22 cellular contexts compared by ENCODE assay signal in genomic region chr17:17345686-17346427, GRCh38. TPM values are rescaled to one million over a fixed set of nuclear protein-coding genes. Genes with fewer than 3 reads are reported as not detected.
DNase-seq lines count a peak whose midpoint lies in the region; ATAC-seq, FAIRE-seq and TF ChIP-seq lines count a peak whose summit lies in the region.
"Had no signal": no experiment of that assay in that cellular context is flagged by ENCODE, and none has a peak within 500 bp of the region (broad histone marks: within the 10 kb centered on the region; RNA-seq: fewer than 3 reads in every experiment).

No MANE protein-coding gene starts in this region.

- no peaks in the 10 kb centered on the region for H3K79me1 ChIP-seq in H9 (ENCODE audit: insufficient read depth, low read depth, low read length, poor library complexity, severe bottlenecking)

- H2AFZ ChIP-seq in H9 (ENCODE audit: low read length), result no peak overlapping the region

- H3K36me3 Mint-ChIP-seq in H9 (ENCODE audit: insufficient read depth in 1 of 3, low read depth in 3 of 3), result no peaks in the 10 kb centered on the region

- no peak overlapping the region for H4K8ac ChIP-seq in H9 (replicated peaks; ENCODE audit: insufficient read length, low read depth, low read length)

- peak overlapping the region in 1 of 3 experiments; percentile 27; a peak in 1 of 7 replicates for H3K27ac Mint-ChIP-seq in H9
- H3K27ac Mint-ChIP-seq: B cell; CD4-positive, alpha-beta T cell had no signal

- H4K20me1 ChIP-seq in H9 (ENCODE audit: control insufficient read depth, insufficient read depth, insufficient read length), result peaks cover 3% of the 10 kb centered on the region

- no peak overlapping the region for H3K4me3 ChIP-seq in right lobe of liver
- H3K4me3 ChIP-seq in gastrocnemius medialis, result no peak overlapping the region
- H3K4me3 ChIP-seq: MG63, Peyer's patch had no signal

- no peak overlapping the region for H2BK12ac ChIP-seq in H9 (ENCODE audit: insufficient read length, low read depth, low read length)

- no peak overlapping the region for H3K9ac ChIP-seq in H9 (ENCODE audit: extremely low read depth, insufficient read length, low read length)

- no peaks in the 10 kb centered on the region for H3K27me3 Mint-ChIP-seq in H9 (ENCODE audit: low read depth)
- H3K27me3 Mint-ChIP-seq: B cell; CD4-positive, alpha-beta T cell had no signal

- no peak overlapping the region for H3K23ac ChIP-seq in H9 (ENCODE audit: insufficient read length, low read depth, low read length)

- H3K4me1 ChIP-seq in right lobe of liver, result peaks cover 0 to 5% (median 0%) of the 10 kb centered on the region in 4 donors
- H3K4me1 ChIP-seq in gastrocnemius medialis, result peaks cover 0 to 9% of the 10 kb centered on the region in 2 donors
- no peaks in the 10 kb centered on the region for H3K4me1 ChIP-seq in H9 (ENCODE audit: insufficient read depth, low read length)
- H3K4me1 ChIP-seq: Peyer's patch had no signal

- H3K23me2 ChIP-seq in H9 (ENCODE audit: insufficient read length, low read depth, low read length, poor library complexity, severe bottlenecking), result no peaks in the 10 kb centered on the region

- no peak overlapping the region for H3T11ph ChIP-seq in H9 (ENCODE audit: low read length)

- H4K5ac ChIP-seq in H9 (ENCODE audit: insufficient read length, low read depth, low read length), result no peak overlapping the region

- no peak overlapping the region for H4K91ac ChIP-seq in H9 (ENCODE audit: insufficient read length, low read depth, low read length)

- H2BK5ac ChIP-seq in H9 (ENCODE audit: insufficient read length, low read length), result no peak overlapping the region

- WGBS in right lobe of liver (ENCODE audit: insufficient coverage, low coverage, low lambda C conversion rate, missing lambda C conversion rate), result 94% methylated on average over 3 of the region's 14 CpGs
- no CpG with 5 or more reads among the region's 14 CpGs for WGBS in H9 (ENCODE audit: extremely low coverage, insufficient read length, low lambda C conversion rate)

- H3K27me3 ChIP-seq in right lobe of liver (no peaks in the 10 kb centered on the region), gastrocnemius medialis (no peaks in the 10 kb centered on the region), H9 (ENCODE audit: insufficient read depth, low read length) (no peaks in the 10 kb centered on the region)
- H3K27me3 ChIP-seq: MG63, Peyer's patch had no signal

- no peak for FAIRE-seq in GM12892 (lab: Jason Lieb, UNC)
- FAIRE-seq: GM19239 had no signal

- no peaks in the 10 kb centered on the region for H3K36me3 ChIP-seq in right lobe of liver
- no peaks in the 10 kb centered on the region for H3K36me3 ChIP-seq in gastrocnemius medialis
- H3K36me3 ChIP-seq: MG63, Peyer's patch had no signal

- H3K9me3 ChIP-seq in right lobe of liver (no peaks in the 10 kb centered on the region), gastrocnemius medialis (no peaks in the 10 kb centered on the region), H9 (ENCODE audit: control insufficient read depth, low read depth, low read length) (no peaks in the 10 kb centered on the region)
- H3K9me3 ChIP-seq: MG63, Peyer's patch had no signal

- intact Hi-C loops in right lobe of liver (cut with DNase I), result no loop called here
- intact Hi-C loops in sciatic nerve (cut with DNase I), result no loop called here
- intact Hi-C loops in gastrocnemius medialis (cut with DNase I; ENCODE audit: low total_unique reads), result no loop called here

- H2BK20ac ChIP-seq in H9 (ENCODE audit: low read depth, low read length, poor library complexity, severe bottlenecking), result no peak overlapping the region

- H3K4me1 Mint-ChIP-seq in H9, result peaks cover 3 to 4% of the 10 kb centered on the region in 2 experiments
- H3K4me1 Mint-ChIP-seq: B cell had no signal

- no peak overlapping the region for H2BK15ac ChIP-seq in H9 (ENCODE audit: low read depth, low read length)

- in situ Hi-C loops in gastrocnemius medialis (cut with MboI; ENCODE audit: low sequenced_read_pairs in 4 of 4), result no loop called here

- no peak for TF ChIP-seq POLR2A in GM12892 (IDR thresholded peaks at IDR 0.05; ENCODE audit: low read depth, low read length)
- no peak for TF ChIP-seq POLR2A in right lobe of liver (IDR thresholded peaks at IDR 0.05)
- no peak for TF ChIP-seq POLR2A in gastrocnemius medialis (IDR thresholded peaks at IDR 0.05)

- no peak overlapping the region for H3K4ac ChIP-seq in H9 (ENCODE audit: low read depth, low read length)

- peak; percentile 5 for DNase-seq in 8988T
- peak; percentile 10 for DNase-seq in GM12892 (ENCODE audit: insufficient read length)
- peak in 2 of 3 donors; percentile 31 to 39 for DNase-seq in right lobe of liver
- peak; percentile 14 for DNase-seq in sciatic nerve (ENCODE audit: low spot score)
- DNase-seq in gastrocnemius medialis, result no peak
- DNase-seq in H9, result no peak
- DNase-seq in retina, result no peak
- DNase-seq: Calu3, DMS53, H7, Karpas-422, MG63, NCI-H1105, NCI-H1694 treated with DMSO at 0.1 percent for 48 hours, NCI-H2107, NCI-H226, NCI-H524 treated with DMSO at 0.1 percent for 48 hours, SHP77 had no signal

- no peak overlapping the region for H3K4me2 ChIP-seq in H9 (ENCODE audit: insufficient read depth, insufficient read length, low read length)

- no peak overlapping the region for H2BK120ac ChIP-seq in H9 (ENCODE audit: low read depth, low read length, poor library complexity, severe bottlenecking)

- H3K9me3 Mint-ChIP-seq in H9, result no peaks in the 10 kb centered on the region
- H3K9me3 Mint-ChIP-seq: CD4-positive, alpha-beta T cell had no signal

- no peak overlapping the region for H3K18ac ChIP-seq in H9 (ENCODE audit: insufficient read length, low read depth, low read length)

- TF ChIP-seq CTCF in right lobe of liver (IDR thresholded peaks at IDR 0.05) (no peak), gastrocnemius medialis (IDR thresholded peaks at IDR 0.05 in 4 of 5, conservative IDR thresholded peaks at IDR 0.05 in 1 of 5) (no peak), H9 (conservative IDR thresholded peaks at IDR 0.05) (no peak)

- ATAC-seq in right lobe of liver, result no peak
- ATAC-seq in sciatic nerve, result no peak
- ATAC-seq in gastrocnemius medialis, result no peak

- no peaks in the 10 kb centered on the region for H3K79me2 ChIP-seq in H9 (ENCODE audit: insufficient read depth, low read length)

- no peak overlapping the region for H3K56ac ChIP-seq in H9 (ENCODE audit: insufficient read length, low read depth, low read length)

- H3K27ac ChIP-seq in right lobe of liver (no peak overlapping the region), gastrocnemius medialis (no peak overlapping the region), H9 (ENCODE audit: insufficient read length, low read depth, low read length) (no peak overlapping the region)
- H3K27ac ChIP-seq: Peyer's patch had no signal

- no peak overlapping the region; the same call in 1 of the 2 replicates for H3K14ac ChIP-seq in H9 (ENCODE audit: insufficient read depth, low read length)

- no peak overlapping the region; a peak in 1 of 5 replicates for H3K4me3 Mint-ChIP-seq in H9
- H3K4me3 Mint-ChIP-seq: B cell; CD4-positive, alpha-beta T cell had no signal

- no peak overlapping the region for H2AK5ac ChIP-seq in H9 (ENCODE audit: insufficient read length, low read length)

RNA-seq across cellular contexts. Expression of gene NT5M, which starts 42.7 kb away (rescaled TPM):
- polyA plus RNA-seq in GM12892 (2012; ENCODE audit: missing spikeins), result 1.6 TPM
- total RNA-seq in right lobe of liver, result 1 to 10 TPM in 2 of 6 experiments, under 1 TPM in 4; 0.51 to 3.0 (median 0.87) TPM
- 3.9 TPM for total RNA-seq in sciatic nerve
- total RNA-seq in gastrocnemius medialis, result 10 to 100 TPM in 2 of 4 donors, 1 to 10 TPM in 2; 3.7 to 15.7 (median 8.0) TPM
- 6.6 and 7.8 TPM in 2 replicates for total RNA-seq in H9 (2021)

Comparison
In these comparisons a context has a peak if more than half of its experiments do, and no peak if none do; other contexts are left out.
1. DNase-seq: peak in 8988T (single experiment), GM12892 (single experiment), right lobe of liver (2 of 3) and sciatic nerve (single experiment); none in gastrocnemius medialis (0 of 2), H9 (single experiment) and retina (single experiment).